Comparison of ENCODE assay signal across 1 cellular context in the genomic region with DNA sequence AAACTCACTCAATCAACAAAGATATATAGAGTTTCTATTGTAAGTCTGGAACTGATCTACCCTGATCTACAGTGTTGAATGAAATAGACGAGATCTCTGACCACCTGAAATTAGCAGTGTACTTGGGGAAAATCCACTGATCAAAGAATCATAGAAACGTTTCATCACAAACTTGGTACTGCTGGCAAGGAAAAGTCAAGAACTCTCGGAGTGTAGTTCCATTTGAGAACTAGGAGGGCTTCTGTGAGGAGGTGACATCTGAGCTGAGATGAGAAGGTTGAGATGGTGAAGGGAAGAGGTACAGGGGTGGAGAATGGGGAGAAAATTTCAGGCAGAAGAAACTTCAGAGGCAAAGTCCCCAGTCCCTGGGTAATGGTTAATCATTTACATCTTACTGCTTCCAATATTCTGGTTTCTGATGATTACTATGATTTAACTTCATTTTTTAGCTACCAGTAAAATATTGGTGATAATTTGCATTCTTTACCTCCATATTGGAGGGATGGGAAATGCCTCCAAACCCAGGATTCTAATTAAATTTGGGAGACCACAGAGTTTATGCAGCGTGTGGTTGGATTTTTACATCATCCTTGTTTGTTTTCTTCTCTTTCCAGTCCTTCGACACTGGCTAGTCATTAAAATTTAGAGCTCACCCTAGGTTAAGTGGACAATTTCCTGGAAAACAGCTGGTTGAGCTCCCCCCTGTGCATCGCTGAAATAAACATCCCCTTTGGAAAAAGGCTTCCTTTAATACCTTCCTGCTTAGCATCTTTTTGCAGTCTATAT.
TF ChIP-seq lines count a peak whose summit lies in the region.

No MANE protein-coding gene starts in this region.

TF ChIP-seq in HepG2, 621 proteins besides CTCF, POLR2A, EP300 and RAD21 (continued from another document and continues in another):
- TF ChIP-seq, protein P1, sequence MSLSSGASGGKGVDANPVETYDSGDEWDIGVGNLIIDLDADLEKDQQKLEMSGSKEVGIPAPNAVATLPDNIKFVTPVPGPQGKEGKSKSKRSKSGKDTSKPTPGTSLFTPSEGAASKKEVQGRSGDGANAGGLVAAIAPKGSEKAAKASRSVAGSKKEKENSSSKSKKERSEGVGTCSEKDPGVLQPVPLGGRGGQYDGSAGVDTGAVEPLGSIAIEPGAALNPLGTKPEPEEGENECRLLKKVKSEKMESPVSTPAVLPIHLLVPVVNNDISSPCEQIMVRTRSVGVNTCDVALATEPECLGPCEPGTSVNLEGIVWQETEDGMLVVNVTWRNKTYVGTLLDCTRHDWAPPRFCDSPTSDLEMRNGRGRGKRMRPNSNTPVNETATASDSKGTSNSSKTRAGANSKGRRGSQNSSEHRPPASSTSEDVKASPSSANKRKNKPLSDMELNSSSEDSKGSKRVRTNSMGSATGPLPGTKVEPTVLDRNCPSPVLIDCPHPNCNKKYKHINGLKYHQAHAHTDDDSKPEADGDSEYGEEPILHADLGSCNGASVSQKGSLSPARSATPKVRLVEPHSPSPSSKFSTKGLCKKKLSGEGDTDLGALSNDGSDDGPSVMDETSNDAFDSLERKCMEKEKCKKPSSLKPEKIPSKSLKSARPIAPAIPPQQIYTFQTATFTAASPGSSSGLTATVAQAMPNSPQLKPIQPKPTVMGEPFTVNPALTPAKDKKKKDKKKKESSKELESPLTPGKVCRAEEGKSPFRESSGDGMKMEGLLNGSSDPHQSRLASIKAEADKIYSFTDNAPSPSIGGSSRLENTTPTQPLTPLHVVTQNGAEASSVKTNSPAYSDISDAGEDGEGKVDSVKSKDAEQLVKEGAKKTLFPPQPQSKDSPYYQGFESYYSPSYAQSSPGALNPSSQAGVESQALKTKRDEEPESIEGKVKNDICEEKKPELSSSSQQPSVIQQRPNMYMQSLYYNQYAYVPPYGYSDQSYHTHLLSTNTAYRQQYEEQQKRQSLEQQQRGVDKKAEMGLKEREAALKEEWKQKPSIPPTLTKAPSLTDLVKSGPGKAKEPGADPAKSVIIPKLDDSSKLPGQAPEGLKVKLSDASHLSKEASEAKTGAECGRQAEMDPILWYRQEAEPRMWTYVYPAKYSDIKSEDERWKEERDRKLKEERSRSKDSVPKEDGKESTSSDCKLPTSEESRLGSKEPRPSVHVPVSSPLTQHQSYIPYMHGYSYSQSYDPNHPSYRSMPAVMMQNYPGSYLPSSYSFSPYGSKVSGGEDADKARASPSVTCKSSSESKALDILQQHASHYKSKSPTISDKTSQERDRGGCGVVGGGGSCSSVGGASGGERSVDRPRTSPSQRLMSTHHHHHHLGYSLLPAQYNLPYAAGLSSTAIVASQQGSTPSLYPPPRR (CRISPR knock-in tag; IDR thresholded peaks at IDR 0.05; ENCODE audit: borderline replicate concordance): peak; percentile 34; the same call in 1 of the 2 replicates
- TF ChIP-seq ZNF879 (CRISPR knock-in tag; IDR thresholded peaks at IDR 0.05) (0 out of 2 replicates have a peak, but pooled peaks have one; percentile 24), HNF4G (IDR thresholded peaks at IDR 0.05; ENCODE audit: borderline replicate concordance, low read depth, low read length) (0 out of 2 replicates have a peak, but pooled peaks have one; percentile 30), HNF4G (CRISPR knock-in tag; IDR thresholded peaks at IDR 0.05; ENCODE audit: borderline replicate concordance, low read depth) (no peak), ELF4 (CRISPR knock-in tag; IDR thresholded peaks at IDR 0.05; ENCODE audit: borderline replicate concordance) (peak; percentile 42; the same call in 1 of the 2 replicates), BCL6 (CRISPR knock-in tag; IDR thresholded peaks at IDR 0.05) (peak; percentile 98), SOX5 (CRISPR knock-in tag; IDR thresholded peaks at IDR 0.05; ENCODE audit: borderline replicate concordance) (no peak; the same call in 1 of the 2 replicates), HNRNPK (IDR thresholded peaks at IDR 0.05; ENCODE audit: low read depth, low read length, poor library complexity, severe bottlenecking) (peak; percentile 37), ELF3 (CRISPR knock-in tag; IDR thresholded peaks at IDR 0.05) (peak; percentile 58), TBL1XR1 (IDR thresholded peaks at IDR 0.05; ENCODE audit: borderline replicate concordance, low read length, partially characterized antibody) (peak; percentile 21), RELA (CRISPR knock-in tag; IDR thresholded peaks at IDR 0.05) (no peak), NCOA1 (CRISPR knock-in tag; IDR thresholded peaks at IDR 0.05) (0 out of 2 replicates have a peak, but pooled peaks have one; percentile 40), ZNF10 (CRISPR knock-in tag; IDR thresholded peaks at IDR 0.05; ENCODE audit: borderline replicate concordance, low read depth) (no peak), REPIN1 (CRISPR knock-in tag; IDR thresholded peaks at IDR 0.05; ENCODE audit: borderline replicate concordance, low read depth) (no peak), CBFB (CRISPR knock-in tag; IDR thresholded peaks at IDR 0.05) (no peak), FLYWCH1 (CRISPR knock-in tag; IDR thresholded peaks at IDR 0.05) (0 out of 2 replicates have a peak, but pooled peaks have one; percentile 68), FOXP1 (IDR thresholded peaks at IDR 0.05) (no peak), FOXP1 (CRISPR knock-in tag; IDR thresholded peaks at IDR 0.05) (0 out of 2 replicates have a peak, but pooled peaks have one; percentile 9), ZNF282 (IDR thresholded peaks at IDR 0.05; ENCODE audit: partially characterized antibody) (no peak), ZNF709 (CRISPR knock-in tag; IDR thresholded peaks at IDR 0.05) (no peak), SAP130 (CRISPR knock-in tag; IDR thresholded peaks at IDR 0.05; ENCODE audit: low read depth) (peak; percentile 39), POLR2G (IDR thresholded peaks at IDR 0.05; ENCODE audit: low read depth, low read length) (no peak), ZNF629 (CRISPR knock-in tag; conservative IDR thresholded peaks at IDR 0.05) (0 out of 2 replicates have a peak, but pooled peaks have one; percentile 24), FOXA3 (CRISPR knock-in tag; IDR thresholded peaks at IDR 0.05) (peak; percentile 78), RARA (CRISPR knock-in tag; IDR thresholded peaks at IDR 0.05) (peak; percentile 93), RXRB (CRISPR knock-in tag; IDR thresholded peaks at IDR 0.05; ENCODE audit: borderline replicate concordance) (peak; percentile 44; the same call in 1 of the 2 replicates), CREM (IDR thresholded peaks at IDR 0.05) (peak; percentile 36; the same call in 1 of the 2 replicates), CREM (CRISPR knock-in tag; IDR thresholded peaks at IDR 0.05) (no peak), TARDBP (CRISPR knock-in tag; IDR thresholded peaks at IDR 0.05) (peak; percentile 48; the same call in 1 of the 2 replicates), HDAC1 (CRISPR knock-in tag; IDR thresholded peaks at IDR 0.05) (peak; percentile 43), MEF2D (CRISPR knock-in tag; IDR thresholded peaks at IDR 0.05) (peak; percentile 12; the same call in 1 of the 2 replicates), ZNF7 (CRISPR knock-in tag; IDR thresholded peaks at IDR 0.05) (no peak), NR2F6 (IDR thresholded peaks at IDR 0.05) (no peak), NR2F6 (CRISPR knock-in tag; IDR thresholded peaks at IDR 0.05) (0 out of 2 replicates have a peak, but pooled peaks have one; percentile 24)
- TF ChIP-seq, protein P2, sequence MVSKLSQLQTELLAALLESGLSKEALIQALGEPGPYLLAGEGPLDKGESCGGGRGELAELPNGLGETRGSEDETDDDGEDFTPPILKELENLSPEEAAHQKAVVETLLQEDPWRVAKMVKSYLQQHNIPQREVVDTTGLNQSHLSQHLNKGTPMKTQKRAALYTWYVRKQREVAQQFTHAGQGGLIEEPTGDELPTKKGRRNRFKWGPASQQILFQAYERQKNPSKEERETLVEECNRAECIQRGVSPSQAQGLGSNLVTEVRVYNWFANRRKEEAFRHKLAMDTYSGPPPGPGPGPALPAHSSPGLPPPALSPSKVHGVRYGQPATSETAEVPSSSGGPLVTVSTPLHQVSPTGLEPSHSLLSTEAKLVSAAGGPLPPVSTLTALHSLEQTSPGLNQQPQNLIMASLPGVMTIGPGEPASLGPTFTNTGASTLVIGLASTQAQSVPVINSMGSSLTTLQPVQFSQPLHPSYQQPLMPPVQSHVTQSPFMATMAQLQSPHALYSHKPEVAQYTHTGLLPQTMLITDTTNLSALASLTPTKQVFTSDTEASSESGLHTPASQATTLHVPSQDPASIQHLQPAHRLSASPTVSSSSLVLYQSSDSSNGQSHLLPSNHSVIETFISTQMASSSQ (IDR thresholded peaks at IDR 0.05; ENCODE audit: low read depth): peak; percentile 90
- TF ChIP-seq, protein P2 (CRISPR knock-in tag; IDR thresholded peaks at IDR 0.05; ENCODE audit: borderline replicate concordance): no peak; the same call in 1 of the 2 replicates
- TF ChIP-seq, protein P3, sequence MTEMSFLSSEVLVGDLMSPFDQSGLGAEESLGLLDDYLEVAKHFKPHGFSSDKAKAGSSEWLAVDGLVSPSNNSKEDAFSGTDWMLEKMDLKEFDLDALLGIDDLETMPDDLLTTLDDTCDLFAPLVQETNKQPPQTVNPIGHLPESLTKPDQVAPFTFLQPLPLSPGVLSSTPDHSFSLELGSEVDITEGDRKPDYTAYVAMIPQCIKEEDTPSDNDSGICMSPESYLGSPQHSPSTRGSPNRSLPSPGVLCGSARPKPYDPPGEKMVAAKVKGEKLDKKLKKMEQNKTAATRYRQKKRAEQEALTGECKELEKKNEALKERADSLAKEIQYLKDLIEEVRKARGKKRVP (CRISPR knock-in tag; IDR thresholded peaks at IDR 0.05): peak in 1 of 2 experiments; percentile 80; a peak in 1 of 4 replicates
- TF ChIP-seq, protein P4, sequence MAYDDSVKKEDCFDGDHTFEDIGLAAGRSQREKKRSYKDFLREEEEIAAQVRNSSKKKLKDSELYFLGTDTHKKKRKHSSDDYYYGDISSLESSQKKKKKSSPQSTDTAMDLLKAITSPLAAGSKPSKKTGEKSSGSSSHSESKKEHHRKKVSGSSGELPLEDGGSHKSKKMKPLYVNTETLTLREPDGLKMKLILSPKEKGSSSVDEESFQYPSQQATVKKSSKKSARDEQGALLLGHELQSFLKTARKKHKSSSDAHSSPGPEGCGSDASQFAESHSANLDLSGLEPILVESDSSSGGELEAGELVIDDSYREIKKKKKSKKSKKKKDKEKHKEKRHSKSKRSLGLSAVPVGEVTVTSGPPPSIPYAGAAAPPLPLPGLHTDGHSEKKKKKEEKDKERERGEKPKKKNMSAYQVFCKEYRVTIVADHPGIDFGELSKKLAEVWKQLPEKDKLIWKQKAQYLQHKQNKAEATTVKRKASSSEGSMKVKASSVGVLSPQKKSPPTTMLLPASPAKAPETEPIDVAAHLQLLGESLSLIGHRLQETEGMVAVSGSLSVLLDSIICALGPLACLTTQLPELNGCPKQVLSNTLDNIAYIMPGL (CRISPR knock-in tag; IDR thresholded peaks at IDR 0.05; ENCODE audit: borderline replicate concordance in 1 of 2, low read depth in 1 of 2): no peak
- TF ChIP-seq, protein P5, sequence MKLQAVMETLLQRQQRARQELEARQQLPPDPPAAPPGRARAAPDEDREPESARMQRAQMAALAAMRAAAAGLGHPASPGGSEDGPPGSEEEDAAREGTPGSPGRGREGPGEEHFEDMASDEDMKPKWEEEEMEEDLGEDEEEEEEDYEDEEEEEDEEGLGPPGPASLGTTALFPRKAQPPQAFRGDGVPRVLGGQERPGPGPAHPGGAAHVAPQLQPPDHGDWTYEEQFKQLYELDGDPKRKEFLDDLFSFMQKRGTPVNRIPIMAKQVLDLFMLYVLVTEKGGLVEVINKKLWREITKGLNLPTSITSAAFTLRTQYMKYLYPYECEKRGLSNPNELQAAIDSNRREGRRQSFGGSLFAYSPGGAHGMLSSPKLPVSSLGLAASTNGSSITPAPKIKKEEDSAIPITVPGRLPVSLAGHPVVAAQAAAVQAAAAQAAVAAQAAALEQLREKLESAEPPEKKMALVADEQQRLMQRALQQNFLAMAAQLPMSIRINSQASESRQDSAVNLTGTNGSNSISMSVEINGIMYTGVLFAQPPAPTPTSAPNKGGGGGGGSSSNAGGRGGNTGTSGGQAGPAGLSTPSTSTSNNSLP (IDR thresholded peaks at IDR 0.05; ENCODE audit: low read depth, low read length): 0 out of 2 replicates have a peak, but pooled peaks have one; percentile 8
- TF ChIP-seq, protein P6, sequence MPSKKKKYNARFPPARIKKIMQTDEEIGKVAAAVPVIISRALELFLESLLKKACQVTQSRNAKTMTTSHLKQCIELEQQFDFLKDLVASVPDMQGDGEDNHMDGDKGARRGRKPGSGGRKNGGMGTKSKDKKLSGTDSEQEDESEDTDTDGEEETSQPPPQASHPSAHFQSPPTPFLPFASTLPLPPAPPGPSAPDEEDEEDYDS (CRISPR knock-in tag; IDR thresholded peaks at IDR 0.05): no peak
- TF ChIP-seq, protein P7, sequence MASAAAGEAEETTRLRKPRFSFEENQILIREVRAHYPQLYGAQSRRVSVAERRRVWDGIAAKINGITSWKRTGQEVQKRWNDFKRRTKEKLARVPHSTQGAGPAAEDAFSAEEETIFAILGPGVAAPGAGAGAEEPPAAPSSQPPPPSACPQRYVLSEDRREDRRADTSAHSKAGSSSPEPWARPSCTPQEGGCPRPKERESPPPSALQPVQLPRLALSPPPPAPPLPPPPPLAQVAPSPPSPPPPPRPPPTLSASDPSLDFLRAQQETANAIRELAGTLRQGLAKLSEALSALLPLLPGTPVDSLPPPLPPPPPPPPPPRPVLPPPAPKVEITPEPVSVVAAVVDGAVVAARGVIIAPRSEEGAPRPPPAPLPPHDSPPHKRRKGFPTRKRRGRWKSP (CRISPR knock-in tag; IDR thresholded peaks at IDR 0.05): peak; percentile 24; the same call in 1 of the 2 replicates
- TF ChIP-seq, protein P8, sequence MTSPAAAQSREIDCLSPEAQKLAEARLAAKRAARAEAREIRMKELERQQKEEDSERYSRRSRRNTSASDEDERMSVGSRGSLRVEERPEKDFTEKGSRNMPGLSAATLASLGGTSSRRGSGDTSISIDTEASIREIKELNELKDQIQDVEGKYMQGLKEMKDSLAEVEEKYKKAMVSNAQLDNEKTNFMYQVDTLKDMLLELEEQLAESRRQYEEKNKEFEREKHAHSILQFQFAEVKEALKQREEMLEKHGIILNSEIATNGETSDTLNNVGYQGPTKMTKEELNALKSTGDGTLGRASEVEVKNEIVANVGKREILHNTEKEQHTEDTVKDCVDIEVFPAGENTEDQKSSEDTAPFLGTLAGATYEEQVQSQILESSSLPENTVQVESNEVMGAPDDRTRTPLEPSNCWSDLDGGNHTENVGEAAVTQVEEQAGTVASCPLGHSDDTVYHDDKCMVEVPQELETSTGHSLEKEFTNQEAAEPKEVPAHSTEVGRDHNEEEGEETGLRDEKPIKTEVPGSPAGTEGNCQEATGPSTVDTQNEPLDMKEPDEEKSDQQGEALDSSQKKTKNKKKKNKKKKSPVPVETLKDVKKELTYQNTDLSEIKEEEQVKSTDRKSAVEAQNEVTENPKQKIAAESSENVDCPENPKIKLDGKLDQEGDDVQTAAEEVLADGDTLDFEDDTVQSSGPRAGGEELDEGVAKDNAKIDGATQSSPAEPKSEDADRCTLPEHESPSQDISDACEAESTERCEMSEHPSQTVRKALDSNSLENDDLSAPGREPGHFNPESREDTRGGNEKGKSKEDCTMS (CRISPR knock-in tag; conservative IDR thresholded peaks at IDR 0.05): no peak
